In genomic region chr18:36897253-36897652, GRCh38 we compare ENCODE assay signal across 34 cellular contexts.
"Had no signal": no experiment of that assay in that cellular context is flagged by ENCODE, and none has a peak within 500 bp of the region (broad histone marks: within the 10 kb centered on the region; RNA-seq: fewer than 3 reads in every experiment).

No MANE protein-coding gene starts in this region.

- H3K27me3 ChIP-seq: adrenal gland, ascending aorta, body of pancreas, brain microvascular endothelial cell, breast epithelium, cardiac muscle cell had no signal

- ATAC-seq: activated naive CD4-positive, alpha-beta T cell treated with anti-CD3 and anti-CD28 coated beads, Interleukin-2, amount 50 U/mL, for 72 hours; activated naive CD8-positive, alpha-beta T cell treated with anti-CD3 and anti-CD28 coated beads, Interleukin-2, amount 50 U/mL, for 24 hours; activated T-cell treated with anti-CD3 and anti-CD28 coated beads, Interleukin-2, amount 50 U/mL, for 4 hours; activated T-cell treated with anti-CD3 and anti-CD28 coated beads, Interleukin-2, amount 50 U/mL, for 72 hours; activated T-helper 17 cell treated with anti-CD3 and anti-CD28 coated beads, Interleukin-2, amount 50 U/mL, for 72 hours; body of pancreas had no signal

- H3K27ac ChIP-seq: adrenal gland, ascending aorta, body of pancreas, brain microvascular endothelial cell, breast epithelium, cardiac muscle cell had no signal

- H3K36me3 ChIP-seq: adrenal gland, ascending aorta, brain microvascular endothelial cell, breast epithelium, cardiac muscle cell had no signal

- FAIRE-seq: astrocyte, bronchial epithelial cell had no signal

- H3K4me3 ChIP-seq: adrenal gland, ascending aorta, body of pancreas, breast epithelium, cardiac muscle cell had no signal

- H3K4me1 ChIP-seq: body of pancreas, breast epithelium had no signal

- H3K9me3 ChIP-seq: ascending aorta, body of pancreas had no signal

- DNase-seq: activated effector memory CD4-positive, alpha-beta T cell treated with anti-CD3 and anti-CD28 coated beads, Interleukin-2, amount 50 U/mL, for 16 hours; activated effector memory CD4-positive, alpha-beta T cell treated with Interleukin-2 at 50 U/mL for 16 hours; activated gamma-delta T cell; activated gamma-delta T cell treated with Interleukin-2 at 50 U/mL for 16 hours; activated naive CD4-positive, alpha-beta T cell; activated naive CD4-positive, alpha-beta T cell treated with anti-CD3 and anti-CD28 coated beads for 36 hours; activated naive CD4-positive, alpha-beta T cell treated with anti-CD3 and anti-CD28 coated beads, Interleukin-2, amount 10 ng/mL, durations not matched to agents 7 days and 5 days; activated naive CD4-positive, alpha-beta T cell treated with anti-CD3 and anti-CD28 coated beads, Interleukin-2, amount 50 U/mL, for 16 hours; activated naive CD4-positive, alpha-beta T cell treated with Interleukin-2 at 50 U/mL for 16 hours; activated naive CD8-positive, alpha-beta T cell treated with anti-CD3 and anti-CD28 coated beads for 36 hours; activated naive CD8-positive, alpha-beta T cell treated with anti-CD3 and anti-CD28 coated beads, Interleukin-2, amount 10 ng/mL, durations not matched to agents 7 days and 5 days; activated naive CD8-positive, alpha-beta T cell treated with anti-CD3 and anti-CD28 coated beads, Interleukin-2, amount 50 U/mL, for 24 hours; activated T-cell treated with anti-CD3 and anti-CD28 coated beads for 4 hours; activated T-cell treated with anti-CD3 and anti-CD28 coated beads, Interleukin-2, amount 50 U/mL, for 1 hour; activated T-cell treated with anti-CD3 and anti-CD28 coated beads, Interleukin-2, amount 50 U/mL, for 24 hours; activated T-cell treated with anti-CD3 and anti-CD28 coated beads, Interleukin-2, amount 50 U/mL, for 4 hours; activated T-cell treated with anti-CD3 and anti-CD28 coated beads, Interleukin-2, amount 50 U/mL, for 48 hours; activated T-cell treated with anti-CD3 and anti-CD28 coated beads, Interleukin-2, amount 50 U/mL, for 72 hours; adrenal gland; amniotic stem cell; amygdala; anterior cingulate cortex; aorta; body of pancreas; brain microvascular endothelial cell; central memory CD4-positive, alpha-beta T cell; cerebellar nuclear complex had no signal
